Comparison of ENCODE assay signal across 8 cellular contexts in the genomic region with DNA sequence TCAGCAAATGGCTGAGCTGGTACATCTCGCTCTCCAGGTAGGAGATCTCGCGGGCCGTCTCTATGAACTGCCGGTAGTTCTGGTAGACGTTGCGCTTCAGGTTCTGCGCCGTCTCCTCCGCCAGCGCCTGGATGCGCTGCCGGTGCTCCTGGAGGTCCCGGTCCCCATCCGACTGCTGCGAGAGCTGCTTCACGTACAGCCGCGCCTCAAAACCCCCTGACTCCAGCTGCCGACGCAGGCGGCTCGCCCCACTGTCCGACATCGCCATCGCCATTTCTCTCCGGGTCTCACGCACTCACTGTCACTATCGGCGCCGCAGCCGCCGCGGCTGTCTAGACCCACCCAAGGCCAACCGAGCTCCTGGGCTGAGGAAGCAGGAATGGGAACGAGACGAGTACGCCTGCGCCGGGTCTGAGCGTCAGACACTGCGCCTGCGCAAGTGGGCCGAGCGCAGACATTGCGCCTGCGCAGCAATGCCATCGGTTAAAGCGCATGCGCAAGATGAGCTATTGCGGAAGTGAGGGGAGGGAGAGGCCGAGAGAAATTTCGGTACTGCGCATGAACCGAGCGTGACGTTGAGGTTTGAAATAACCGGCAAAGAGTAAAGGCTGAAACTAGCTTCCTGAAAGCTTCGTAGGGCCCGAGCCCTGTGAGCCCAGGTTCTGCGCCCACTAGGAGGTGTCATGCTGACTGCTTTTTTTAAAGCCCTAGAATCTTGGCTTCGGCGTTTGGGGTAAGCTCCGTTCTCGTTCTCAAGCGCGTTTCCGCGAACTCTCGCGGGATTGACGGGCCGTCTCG. TPM values are rescaled to one million over a fixed set of nuclear protein-coding genes. Genes with fewer than 3 reads are reported as not detected.
A peak's percentile ranks its signal among the peaks of the same experiment; 100 is the strongest.
DNase-seq lines count a peak whose midpoint lies in the region; ATAC-seq and TF ChIP-seq lines count a peak whose summit lies in the region.

A gene with protein sequence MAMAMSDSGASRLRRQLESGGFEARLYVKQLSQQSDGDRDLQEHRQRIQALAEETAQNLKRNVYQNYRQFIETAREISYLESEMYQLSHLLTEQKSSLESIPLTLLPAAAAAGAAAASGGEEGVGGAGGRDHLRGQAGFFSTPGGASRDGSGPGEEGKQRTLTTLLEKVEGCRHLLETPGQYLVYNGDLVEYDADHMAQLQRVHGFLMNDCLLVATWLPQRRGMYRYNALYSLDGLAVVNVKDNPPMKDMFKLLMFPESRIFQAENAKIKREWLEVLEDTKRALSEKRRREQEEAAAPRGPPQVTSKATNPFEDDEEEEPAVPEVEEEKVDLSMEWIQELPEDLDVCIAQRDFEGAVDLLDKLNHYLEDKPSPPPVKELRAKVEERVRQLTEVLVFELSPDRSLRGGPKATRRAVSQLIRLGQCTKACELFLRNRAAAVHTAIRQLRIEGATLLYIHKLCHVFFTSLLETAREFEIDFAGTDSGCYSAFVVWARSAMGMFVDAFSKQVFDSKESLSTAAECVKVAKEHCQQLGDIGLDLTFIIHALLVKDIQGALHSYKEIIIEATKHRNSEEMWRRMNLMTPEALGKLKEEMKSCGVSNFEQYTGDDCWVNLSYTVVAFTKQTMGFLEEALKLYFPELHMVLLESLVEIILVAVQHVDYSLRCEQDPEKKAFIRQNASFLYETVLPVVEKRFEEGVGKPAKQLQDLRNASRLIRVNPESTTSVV (minus strand): TSS at position 381 of the 798 bp plus-strand sequence. CDS start 107 bp downstream, at position 274.

- TF ChIP-seq CTCF in C4-2B (conservative IDR thresholded peaks at IDR 0.05), result no peak

- H3K9me3 Mint-ChIP-seq in dendritic cell treated with granulocyte-macrophage colony-stimulating factor and Interleukin-4, amounts not matched to agents 40 ng/mL and 50 ng/mL, for 4 days, result no peaks in the 10 kb centered on the region

- peaks cover 39% of the 10 kb centered on the region for H3K4me1 Mint-ChIP-seq in dendritic cell treated with granulocyte-macrophage colony-stimulating factor and Interleukin-4, amounts not matched to agents 40 ng/mL and 50 ng/mL, for 4 days (ENCODE audit: low read depth)

- H3K27ac Mint-ChIP-seq in dendritic cell treated with granulocyte-macrophage colony-stimulating factor and Interleukin-4, amounts not matched to agents 40 ng/mL and 50 ng/mL, for 4 days, result peak within 1 kb of the TSS; percentile 99

- ATAC-seq in GM19351 (IDR thresholded peaks at IDR 0.05; ENCODE audit: unreplicated experiment) (peak; percentile 70), HG03521 (IDR thresholded peaks at IDR 0.05; ENCODE audit: unreplicated experiment) (peak; percentile 70), left lobe of liver (peak; percentile 90)

- peak within 1 kb of the TSS; percentile 96 for H3K4me3 Mint-ChIP-seq in dendritic cell treated with granulocyte-macrophage colony-stimulating factor and Interleukin-4, amounts not matched to agents 40 ng/mL and 50 ng/mL, for 4 days

- peak; percentile 94 for DNase-seq in NCI-H748 (lab: John Stamatoyannopoulos, UW; ENCODE audit: unreplicated experiment)
- peak; percentile 95 for DNase-seq in activated CD4-positive, alpha-beta T cell treated with anti-CD3 and anti-CD28 coated beads, Interleukin-2, amount 50 U/mL, for 1 hour
- DNase-seq in left lobe of liver (ENCODE audit: low spot score), result peak; percentile 98
- DNase-seq in stimulated activated CD4-positive, alpha-beta T cell treated with anti-CD3 and anti-CD28 coated beads, Interleukin-2, amount 100 ng/mL, for 4 hours (ENCODE audit: low read depth), result peak; percentile 94

- peaks cover 68% of the 10 kb centered on the region for H3K36me3 Mint-ChIP-seq in dendritic cell treated with granulocyte-macrophage colony-stimulating factor and Interleukin-4, amounts not matched to agents 40 ng/mL and 50 ng/mL, for 4 days (ENCODE audit: low read depth)

- H3K27me3 Mint-ChIP-seq in dendritic cell treated with granulocyte-macrophage colony-stimulating factor and Interleukin-4, amounts not matched to agents 40 ng/mL and 50 ng/mL, for 4 days, result no peaks in the 10 kb centered on the region

- intact Hi-C loops in dendritic cell treated with granulocyte-macrophage colony-stimulating factor and Interleukin-4, amounts not matched to agents 40 ng/mL and 50 ng/mL, for 4 days (cut with micrococcal nuclease), result loop anchor here (1.0 to 5.0 kb wide), 3 partner anchors 95 to 360 kb away; a partner anchor contains a TSS

- H3K27ac ChIP-seq in C4-2B, result peak within 1 kb of the TSS; percentile 95

RNA-seq across cellular contexts. Expression of the gene that starts here (rescaled TPM):
- total RNA-seq in left lobe of liver, result 7.1 TPM

Comparison
In these comparisons a context has a peak if more than half of its experiments do, and no peak if none do; other contexts are left out.
1. Peak in every context shown above with its lines: DNase-seq, ATAC-seq and H3K27ac ChIP-seq.